Comparison of ENCODE assay signal across 1 cellular context in genomic region chr16:30139895-30140481, GRCh38.
TF ChIP-seq lines count a peak whose summit lies in the region.

No MANE protein-coding gene starts in this region.

TF ChIP-seq in HepG2, 621 proteins besides CTCF, POLR2A, EP300 and RAD21 (continued from another document):
- no peak for TF ChIP-seq BRF2 (CRISPR knock-in tag; IDR thresholded peaks at IDR 0.05)
- TF ChIP-seq ZHX2 (IDR thresholded peaks at IDR 0.05; ENCODE audit: low read depth): peak; percentile 80; the same call in 1 of the 2 replicates
- no peak for TF ChIP-seq ZHX2 (CRISPR knock-in tag; IDR thresholded peaks at IDR 0.05; ENCODE audit: borderline replicate concordance)
- peak; percentile 32; the same call in 1 of the 2 replicates for TF ChIP-seq ZC3H13 (CRISPR knock-in tag; IDR thresholded peaks at IDR 0.05)
- peak; percentile 97 for TF ChIP-seq ZNF331 (CRISPR knock-in tag; IDR thresholded peaks at IDR 0.05)
- peak; percentile 59; the same call in 1 of the 2 replicates for TF ChIP-seq SOX13 (IDR thresholded peaks at IDR 0.05)
- TF ChIP-seq SOX13 (CRISPR knock-in tag; conservative IDR thresholded peaks at IDR 0.05 in 1 of 2, IDR thresholded peaks at IDR 0.05 in 1 of 2): peak in 1 of 2 experiments; percentile 94; a peak in 2 of 4 replicates
- peak; percentile 52; the same call in 1 of the 2 replicates for TF ChIP-seq PHF20 (CRISPR knock-in tag; IDR thresholded peaks at IDR 0.05)
- peak; percentile 61; the same call in 1 of the 2 replicates for TF ChIP-seq JUNB (CRISPR knock-in tag; IDR thresholded peaks at IDR 0.05; ENCODE audit: borderline replicate concordance)
- peak; percentile 40 for TF ChIP-seq RFXAP (CRISPR knock-in tag; IDR thresholded peaks at IDR 0.05; ENCODE audit: borderline replicate concordance)
- no peak for TF ChIP-seq ZNF691 (CRISPR knock-in tag; IDR thresholded peaks at IDR 0.05; ENCODE audit: borderline replicate concordance, low read depth)
- TF ChIP-seq MTERF4 (CRISPR knock-in tag; IDR thresholded peaks at IDR 0.05): 0 out of 2 replicates have a peak, but pooled peaks have one; percentile 2
- TF ChIP-seq ZFAT (CRISPR knock-in tag; conservative IDR thresholded peaks at IDR 0.05): no peak
- 0 out of 2 replicates have a peak, but pooled peaks have one; percentile 21 for TF ChIP-seq ZNF546 (CRISPR knock-in tag; conservative IDR thresholded peaks at IDR 0.05)
- TF ChIP-seq SMYD3 (CRISPR knock-in tag; IDR thresholded peaks at IDR 0.05): no peak
- 0 out of 2 replicates have a peak, but pooled peaks have one; percentile 20 for TF ChIP-seq TP53 (CRISPR knock-in tag; conservative IDR thresholded peaks at IDR 0.05)
- no peak for TF ChIP-seq ZNF776 (CRISPR knock-in tag; IDR thresholded peaks at IDR 0.05)
- peak; percentile 97 for TF ChIP-seq ZNF460 (CRISPR knock-in tag; IDR thresholded peaks at IDR 0.05; ENCODE audit: borderline replicate concordance)
- TF ChIP-seq ZNF180 (CRISPR knock-in tag; IDR thresholded peaks at IDR 0.05; ENCODE audit: borderline replicate concordance, low read depth): no peak
- peak; percentile 96 for TF ChIP-seq ZSCAN25 (CRISPR knock-in tag; IDR thresholded peaks at IDR 0.05)
- TF ChIP-seq KLF15 (CRISPR knock-in tag; IDR thresholded peaks at IDR 0.05; ENCODE audit: borderline replicate concordance): no peak
- TF ChIP-seq SNAPC4 (CRISPR knock-in tag; IDR thresholded peaks at IDR 0.05): no peak
- no peak for TF ChIP-seq RNF219 (CRISPR knock-in tag; IDR thresholded peaks at IDR 0.05)
- TF ChIP-seq TEF (CRISPR knock-in tag; IDR thresholded peaks at IDR 0.05): no peak
- peak; percentile 67; the same call in 1 of the 2 replicates for TF ChIP-seq KDM3A (CRISPR knock-in tag; IDR thresholded peaks at IDR 0.05; ENCODE audit: low read depth)
- TF ChIP-seq REL (CRISPR knock-in tag; conservative IDR thresholded peaks at IDR 0.05): no peak
- 0 out of 2 replicates have a peak, but pooled peaks have one; percentile 56 for TF ChIP-seq ZNF205 (CRISPR knock-in tag; IDR thresholded peaks at IDR 0.05)
- TF ChIP-seq MED8 (CRISPR knock-in tag; IDR thresholded peaks at IDR 0.05; ENCODE audit: insufficient replicate concordance): no peak
- peak; percentile 89; the same call in 1 of the 2 replicates for TF ChIP-seq SP140L (CRISPR knock-in tag; IDR thresholded peaks at IDR 0.05; ENCODE audit: borderline replicate concordance)
- TF ChIP-seq SIN3B (IDR thresholded peaks at IDR 0.05; ENCODE audit: low read length): no peak
- no peak for TF ChIP-seq NFRKB (IDR thresholded peaks at IDR 0.05)
- 0 out of 2 replicates have a peak, but pooled peaks have one; percentile 23 for TF ChIP-seq RFX3 (CRISPR knock-in tag; IDR thresholded peaks at IDR 0.05)
- no peak for TF ChIP-seq GTF2F1 (IDR thresholded peaks at IDR 0.05; ENCODE audit: low read length)
- no peak for TF ChIP-seq PRDM4 (CRISPR knock-in tag; IDR thresholded peaks at IDR 0.05; ENCODE audit: borderline replicate concordance)
- TF ChIP-seq PHB2 (IDR thresholded peaks at IDR 0.05; ENCODE audit: partially characterized antibody): no peak
